ENCODE assay signal across 10 cellular contexts in genomic region chr22:21447694-21448402, GRCh38. TPM values are rescaled to one million over a fixed set of nuclear protein-coding genes. Genes with fewer than 3 reads are reported as not detected.
DNase-seq lines count a peak whose midpoint lies in the region; ATAC-seq, FAIRE-seq and TF ChIP-seq lines count a peak whose summit lies in the region.
"Had no signal": no experiment of that assay in that cellular context is flagged by ENCODE, and none has a peak within 500 bp of the region (broad histone marks: within the 10 kb centered on the region; RNA-seq: fewer than 3 reads in every experiment).

No MANE protein-coding gene starts in this region.

- BruUV-seq in Panc1 (replicated peaks; lab: Mats Ljungman, UMichigan): no TSS peak

- H3K9me3 ChIP-seq in Panc1 (ENCODE audit: control insufficient read depth, insufficient read depth, low read depth, low read length) (no peaks in the 10 kb centered on the region), smooth muscle cell (replicated peaks; ENCODE audit: low read depth) (no peaks in the 10 kb centered on the region)

- intact Hi-C loops in Panc1 (cut with micrococcal nuclease; ENCODE audit: unreplicated experiment): no loop called here

- H3K27ac ChIP-seq in Panc1 (ENCODE audit: low read length): no peak overlapping the region
- H3K27ac ChIP-seq in foreskin keratinocyte: no peak overlapping the region
- no peak overlapping the region for H3K27ac ChIP-seq in smooth muscle cell (ENCODE audit: low read depth)

- H3K79me2 ChIP-seq in smooth muscle cell (ENCODE audit: low read depth): peaks cover 5% of the 10 kb centered on the region

- CTCF ChIA-PET in Panc1 (lab: Charles Lee): interaction anchor here (1.1 kb wide), 1 partner anchor 9 kb away, joined by 6 read pairs; no protein-coding TSS in a partner anchor

- POLR2A ChIA-PET in Panc1 (lab: Charles Lee): no interaction called here

- TF ChIP-seq CTCF in Panc1 (IDR thresholded peaks at IDR 0.05) (peak; percentile 56; the same call in 1 of the 2 replicates), foreskin keratinocyte (conservative IDR thresholded peaks at IDR 0.05) (peak; percentile 46), smooth muscle cell (IDR thresholded peaks at IDR 0.05; ENCODE audit: borderline replicate concordance, insufficient read depth, poor library complexity, severe bottlenecking) (peak; percentile 21)

- H3K27me3 ChIP-seq in Panc1 (ENCODE audit: control insufficient read depth, insufficient read depth, low read length) (no peaks in the 10 kb centered on the region), foreskin keratinocyte (no peaks in the 10 kb centered on the region), smooth muscle cell (ENCODE audit: low read depth) (no peaks in the 10 kb centered on the region)

- no peak overlapping the region for H3K9ac ChIP-seq in smooth muscle cell (ENCODE audit: low read depth)

- ATAC-seq in Panc1 (no peak), foreskin keratinocyte (no peak), HG03280 (IDR thresholded peaks at IDR 0.05; ENCODE audit: unreplicated experiment) (no peak)

- in situ Hi-C loops in Panc1 (cut with HindIII; ENCODE audit: low pct_unique_long_range_greater_than_20kb, low sequenced_read_pairs): no loop called here

- H4K20me1 ChIP-seq in smooth muscle cell (ENCODE audit: low read depth): peaks cover 88% of the 10 kb centered on the region

- DNase-seq in activated CD4-positive, alpha-beta T cell treated with anti-CD3 and anti-CD28 coated beads for 1 hour: peak; percentile 2
- DNase-seq in activated CD4-positive, alpha-beta T cell treated with anti-CD3 and anti-CD28 coated beads, Interleukin-2, amount 50 U/mL, for 4 hours: no peak
- DNase-seq in Panc1 (ENCODE audit: low read depth, low spot score) (no peak), foreskin keratinocyte (no peak), smooth muscle cell (lab: John Stamatoyannopoulos, UW; ENCODE audit: unreplicated experiment) (no peak), NCI-H524 (lab: John Stamatoyannopoulos, UW) (no peak), RCC 7860 (ENCODE audit: low spot score) (no peak)
- DNase-seq: NCI-H187 treated with DMSO at 0.1 percent for 48 hours, SHP77 treated with DMSO at 0.1 percent for 48 hours had no signal

- H3K36me3 ChIP-seq in Panc1 (ENCODE audit: control insufficient read depth, insufficient read depth, low read length) (no peaks in the 10 kb centered on the region), smooth muscle cell (ENCODE audit: low read depth) (no peaks in the 10 kb centered on the region)

- FAIRE-seq in RCC 7860 (lab: Jason Lieb, UNC): no peak

- H3K4me1 ChIP-seq in Panc1 (ENCODE audit: control insufficient read depth, insufficient read depth, low read length): peaks cover 4% of the 10 kb centered on the region; the same call in 1 of the 2 replicates
- H3K4me1 ChIP-seq in foreskin keratinocyte: no peaks in the 10 kb centered on the region
- H3K4me1 ChIP-seq in smooth muscle cell (ENCODE audit: low read depth): no peaks in the 10 kb centered on the region

- H3K4me3 ChIP-seq in Panc1 (ENCODE audit: low read depth in 2 of 2, low read length in 2 of 2) (no peak overlapping the region), smooth muscle cell (no peak overlapping the region)

- no peak overlapping the region for H3K4me2 ChIP-seq in smooth muscle cell

- 94% methylated on average over 22 of the region's 22 CpGs for WGBS in smooth muscle cell (ENCODE audit: low lambda C conversion rate)

- H2AFZ ChIP-seq in smooth muscle cell (ENCODE audit: low read depth): no peak overlapping the region

- H3F3A ChIP-seq in smooth muscle cell (ENCODE audit: low read depth): no peaks in the 10 kb centered on the region

RNA-seq across cellular contexts. Expression of gene TMEM191C, which starts 19.3 kb away (rescaled TPM):
- total RNA-seq in Panc1 (2021; ENCODE audit: unreplicated experiment) (2.9 TPM), foreskin keratinocyte (0.46 and 1.2 TPM in 2 replicates), smooth muscle cell (0.40 and 3.2 TPM in 2 replicates)
- 1.4 TPM for polyA plus RNA-seq in Panc1 (2012; ENCODE audit: insufficient read length)
- polyA plus RNA-seq in foreskin keratinocyte (1.2 and 1.3 TPM in 2 replicates), smooth muscle cell (1.4 and 6.0 TPM in 2 replicates)

RNA-seq across cellular contexts. Expression of gene HIC2, which starts 30.7 kb away (rescaled TPM):
- total RNA-seq in Panc1 (2021; ENCODE audit: unreplicated experiment) (7.3 TPM), foreskin keratinocyte (2.9 and 3.2 TPM in 2 replicates), smooth muscle cell (8.5 and 9.5 TPM in 2 replicates)
- 4.0 TPM for polyA plus RNA-seq in Panc1 (2012; ENCODE audit: insufficient read length)
- polyA plus RNA-seq in foreskin keratinocyte (0.88 and 1.0 TPM in 2 replicates), smooth muscle cell (4.8 and 7.5 TPM in 2 replicates)
